ENCODE assay signal across 8 cellular contexts in genomic region chr22:24146190-24146616, GRCh38. TPM values are rescaled to one million over a fixed set of nuclear protein-coding genes. Genes with fewer than 3 reads are reported as not detected.
DNase-seq lines count a peak whose midpoint lies in the region; ATAC-seq and TF ChIP-seq lines count a peak whose summit lies in the region.

No MANE protein-coding gene starts in this region.

- H3K27me3 ChIP-seq in cardiac muscle cell (no peaks in the 10 kb centered on the region), sigmoid colon (no peaks in the 10 kb centered on the region)

- H3K36me3 ChIP-seq in cardiac muscle cell: no peaks in the 10 kb centered on the region
- H3K36me3 ChIP-seq in sigmoid colon: no peaks in the 10 kb centered on the region

- H3K4me1 ChIP-seq in cardiac muscle cell (ENCODE audit: low read depth) (peaks cover 67% of the 10 kb centered on the region), sigmoid colon (peaks cover 0 to 80% (median 62%) of the 10 kb centered on the region in 4 donors)

- no peak for TF ChIP-seq CTCF in cardiac muscle cell (IDR thresholded peaks at IDR 0.05; ENCODE audit: low read depth, low read length)
- TF ChIP-seq CTCF in sigmoid colon (IDR thresholded peaks at IDR 0.05): no peak

- H3K4me1 Mint-ChIP-seq in activated T-helper 17 cell treated with anti-CD3 and anti-CD28 coated beads, Interleukin-2, amount 50 U/mL, for 72 hours: peaks cover 34% of the 10 kb centered on the region

- peak in 1 of 4 donors; percentile 19 for TF ChIP-seq EP300 in sigmoid colon (IDR thresholded peaks at IDR 0.05)

- H3K27ac ChIP-seq in cardiac muscle cell: peak overlapping the region; percentile 99
- peak overlapping the region; percentile 73 to 87 (median 82) for H3K27ac ChIP-seq in sigmoid colon

- H3K9me3 ChIP-seq in cardiac muscle cell (ENCODE audit: low read depth): no peaks in the 10 kb centered on the region
- no peaks in the 10 kb centered on the region for H3K9me3 ChIP-seq in sigmoid colon

- H3K4me3 Mint-ChIP-seq in activated T-helper 17 cell treated with anti-CD3 and anti-CD28 coated beads, Interleukin-2, amount 50 U/mL, for 72 hours: no peak overlapping the region

- intact Hi-C loops in sigmoid colon (cut with DNase I): no loop called here

- peak; percentile 51 for ATAC-seq in GM21390 (IDR thresholded peaks at IDR 0.05; ENCODE audit: unreplicated experiment)
- no peak for ATAC-seq in activated T-helper 17 cell treated with anti-CD3 and anti-CD28 coated beads, Interleukin-2, amount 50 U/mL, for 72 hours (replicated peaks)

- H3K27ac Mint-ChIP-seq in activated T-helper 17 cell treated with anti-CD3 and anti-CD28 coated beads, Interleukin-2, amount 50 U/mL, for 72 hours: peak overlapping the region; percentile 65

- H3K9me3 Mint-ChIP-seq in activated T-helper 17 cell treated with anti-CD3 and anti-CD28 coated beads, Interleukin-2, amount 50 U/mL, for 72 hours: no peaks in the 10 kb centered on the region

- DNase-seq in DMS153 (lab: John Stamatoyannopoulos, UW) (peak; percentile 88), NCI-H146 treated with DMSO at 0.1 percent for 48 hours (lab: John Stamatoyannopoulos, UW; ENCODE audit: unreplicated experiment) (peak; percentile 39), cardiac muscle cell (ENCODE audit: low read depth in 1 of 2, low spot score in 1 of 2) (peak; percentile 62 to 67), sigmoid colon (peak; percentile 83), NCI-H187 treated with DMSO at 0.1 percent for 48 hours (lab: John Stamatoyannopoulos, UW) (no peak)
- DNase-seq in stimulated activated CD4-positive, alpha-beta T cell treated with anti-CD3 and anti-CD28 coated beads, Interleukin-1b, Interleukin-23, amount 100 ng/mL, for 48 hours: no peak

- TF ChIP-seq POLR2A in sigmoid colon (IDR thresholded peaks at IDR 0.05): peak in 1 of 2 donors; percentile 20

- no peaks in the 10 kb centered on the region for H3K27me3 Mint-ChIP-seq in activated T-helper 17 cell treated with anti-CD3 and anti-CD28 coated beads, Interleukin-2, amount 50 U/mL, for 72 hours

- H3K4me3 ChIP-seq in cardiac muscle cell (no peak overlapping the region), sigmoid colon (no peak overlapping the region)

- peaks cover 4% of the 10 kb centered on the region for H3K36me3 Mint-ChIP-seq in activated T-helper 17 cell treated with anti-CD3 and anti-CD28 coated beads, Interleukin-2, amount 50 U/mL, for 72 hours (ENCODE audit: low read depth)

- 2 to 4% methylated on average over 4 of the region's 4 CpGs for WGBS in sigmoid colon, 2 donors

RNA-seq across cellular contexts. Expression of gene SUSD2, which starts 35.1 kb away (rescaled TPM):
- total RNA-seq in activated T-helper 17 cell treated with anti-CD3 and anti-CD28 coated beads, Interleukin-2, amount 50 U/mL, for 72 hours: 1 to 10 TPM in 1 of 2 donors, under 1 TPM in 1; 0.66 to 1.5 TPM
- total RNA-seq in cardiac muscle cell: 2.2 and 2.6 TPM in 2 replicates
- 1.8 and 2.2 TPM in 2 replicates for polyA plus RNA-seq in cardiac muscle cell
- total RNA-seq in sigmoid colon: 1 to 10 TPM; 1.2 to 8.6 (median 3.8) TPM
- 1 to 10 TPM in 1 of 3 donors, not detected in 2; 2.6 TPM for polyA plus RNA-seq in sigmoid colon

Comparison
In these comparisons a context has a peak if more than half of its experiments do, and no peak if none do; other contexts are left out.
1. DNase-seq: peak in DMS153 (single experiment), NCI-H146 treated with DMSO at 0.1 percent for 48 hours (single experiment), cardiac muscle cell (2 of 2) and sigmoid colon (single experiment); none in NCI-H187 treated with DMSO at 0.1 percent for 48 hours (single experiment) and stimulated activated CD4-positive, alpha-beta T cell treated with anti-CD3 and anti-CD28 coated beads, Interleukin-1b, Interleukin-23, amount 100 ng/mL, for 48 hours (single experiment).